In genomic region chr5:175444060-175444904, GRCh38 we compare ENCODE assay signal across 9 cellular contexts. TPM values are rescaled to one million over a fixed set of nuclear protein-coding genes. Genes with fewer than 3 reads are reported as not detected.
DNase-seq lines count a peak whose midpoint lies in the region; ATAC-seq, FAIRE-seq and TF ChIP-seq lines count a peak whose summit lies in the region.
"Had no signal": no experiment of that assay in that cellular context is flagged by ENCODE, and none has a peak within 500 bp of the region (broad histone marks: within the 10 kb centered on the region; RNA-seq: fewer than 3 reads in every experiment).

Gene DRD1, minus strand, starts transcription at chr5:175444182. Its CDS starts 1,083 bp downstream, at chr5:175443099.

- no peaks in the 10 kb centered on the region for H3K79me2 ChIP-seq in K562 (ENCODE audit: control insufficient read depth, insufficient read depth, low read length)

- H3K9me3 ChIP-seq in K562 (replicated peaks; ENCODE audit: control insufficient read depth, insufficient read depth, low read depth, low read length) = no peaks in the 10 kb centered on the region

- TF ChIP-seq RAD21 in K562 (CRISPR knock-in tag; conservative IDR thresholded peaks at IDR 0.05 in 1 of 2, IDR thresholded peaks at IDR 0.05 in 1 of 2) = peak; percentile 66 to 71

- no peak within 1 kb of the TSS for H3K4me2 ChIP-seq in K562 (ENCODE audit: insufficient read depth, low read length)

- peak; percentile 95 for TF ChIP-seq CTCF in C4-2B (conservative IDR thresholded peaks at IDR 0.05)
- TF ChIP-seq CTCF in K562 (IDR thresholded peaks at IDR 0.05 in 2 of 3, conservative IDR thresholded peaks at IDR 0.05 in 1 of 3; ENCODE audit: insufficient read depth in 2 of 3, low read depth in 1 of 3, low read length in 3 of 3) = peak; percentile 59 to 76 (median 60)

- TF ChIP-seq POLR2A in K562 (conservative IDR thresholded peaks at IDR 0.05) = no peak

- FAIRE-seq in K562 (lab: Jason Lieb, UNC) = no peak

- H3K9ac ChIP-seq in K562 (ENCODE audit: insufficient read depth in 1 of 2, low read depth in 2 of 2, low read length in 2 of 2) = no peak within 1 kb of the TSS

- H3K9me1 ChIP-seq in K562 (ENCODE audit: control insufficient read depth, insufficient read depth, low read length) = no peaks in the 10 kb centered on the region

- in situ Hi-C loops in K562 (cut with MboI) = loop anchor here (10.0 kb wide), 1 partner anchor 1429 kb away; no protein-coding TSS in a partner anchor

- H3K4me1 ChIP-seq in K562 (replicated peaks in 1 of 2; ENCODE audit: control insufficient read depth in 2 of 2, insufficient read depth in 2 of 2, low read length in 2 of 2) = peaks cover 0 to 10% of the 10 kb centered on the region in 2 experiments; a peak in 1 of 5 replicates

- TF ChIP-seq EP300 in K562 (IDR thresholded peaks at IDR 0.05; ENCODE audit: low read length) = no peak

- no TSS peak for BruUV-seq in K562 (replicated peaks; lab: Mats Ljungman, UMichigan)

- intact Hi-C loops in K562 (cut with micrococcal nuclease) = loop anchor here (2.0 kb wide), 1 partner anchor 493 kb away; no protein-coding TSS in a partner anchor

- CTCF ChIA-PET in K562 (lab: Yijun Ruan, JAX; ENCODE audit: low intra/inter-chr PET ratio) = interaction anchor here (1.2 kb wide), 1 partner anchor 533 kb away, joined by 7 read pairs; no protein-coding TSS in a partner anchor

- peaks cover 32 to 54% of the 10 kb centered on the region in 2 experiments for H3K27me3 ChIP-seq in K562 (ENCODE audit: control insufficient read depth in 2 of 2, insufficient read depth in 2 of 2, low read length in 2 of 2)

- no peaks in the 10 kb centered on the region; the same call in 1 of the 2 replicates for H4K20me1 ChIP-seq in K562 (replicated peaks; ENCODE audit: control insufficient read depth, insufficient read depth, low read length)

- POLR2A ChIA-PET in K562 (lab: Yijun Ruan, JAX) = interaction anchor here (0.7 kb wide), 1 partner anchor 45 kb away, joined by 3 read pairs; no protein-coding TSS in a partner anchor

- ATAC-seq in GM21825 (IDR thresholded peaks at IDR 0.05; ENCODE audit: unreplicated experiment) = peak; percentile 49
- peak; percentile 94 for ATAC-seq in K562
- no peak for ATAC-seq in GM18517 (IDR thresholded peaks at IDR 0.05; ENCODE audit: unreplicated experiment)
- no peak for ATAC-seq in GM21447 (IDR thresholded peaks at IDR 0.05; ENCODE audit: unreplicated experiment)

- no peak within 1 kb of the TSS for H2AFZ ChIP-seq in K562 (ENCODE audit: low read depth, low read length)

- 3% methylated on average over 59 of the region's 91 CpGs for WGBS in K562 (ENCODE audit: insufficient coverage, low coverage, missing lambda C conversion rate)

- no peaks in the 10 kb centered on the region for H3K36me3 ChIP-seq in K562 (ENCODE audit: control insufficient read depth, insufficient read depth, low read length)

- H3K4me3 ChIP-seq in K562 = no peak within 1 kb of the TSS

- peak; percentile 32 for DNase-seq in T-helper 9 cell
- DNase-seq in K562 (ENCODE audit: extremely low read depth in 1 of 4, low spot score in 3 of 4) = peak; percentile 31 to 62 (median 60)
- peak; percentile 25 for DNase-seq in iris pigment epithelial cell (ENCODE audit: low read depth)
- DNase-seq in stimulated activated CD4-positive, alpha-beta T cell treated with anti-CD3 and anti-CD28 coated beads, Interleukin-2, amount 100 ng/mL, for 48 hours = peak; percentile 62 to 69

- H3K27ac ChIP-seq in C4-2B (no peak within 1 kb of the TSS), K562 (ENCODE audit: extremely low read depth, low read depth, low read length) (no peak within 1 kb of the TSS)

TF ChIP-seq in K562, 482 proteins besides CTCF, POLR2A, EP300 and RAD21:
- TF ChIP-seq ELK1 (CRISPR knock-in tag; IDR thresholded peaks at IDR 0.05) (no peak), CTCFL (IDR thresholded peaks at IDR 0.05; ENCODE audit: borderline replicate concordance, insufficient read depth, low read depth, low read length, poor library complexity, severe bottlenecking) (peak; percentile 14), SMC3 (conservative IDR thresholded peaks at IDR 0.05; ENCODE audit: insufficient read depth, low read depth, low read length) (peak; percentile 67), TOE1 (IDR thresholded peaks at IDR 0.05; ENCODE audit: borderline replicate concordance) (no peak), TOE1 (CRISPR knock-in tag; IDR thresholded peaks at IDR 0.05; ENCODE audit: borderline replicate concordance, low read depth) (no peak), HDAC6 (IDR thresholded peaks at IDR 0.05; ENCODE audit: low read depth, low read length) (0 out of 2 replicates have a peak, but pooled peaks have one; percentile 26), GTF2A2 (tag; IDR thresholded peaks at IDR 0.05) (no peak), GABPA (tag; conservative IDR thresholded peaks at IDR 0.05; ENCODE audit: low read depth) (no peak), HNRNPL (IDR thresholded peaks at IDR 0.05; ENCODE audit: low read depth, low read length) (peak; percentile 88; the same call in 1 of the 2 replicates)

RNA-seq across cellular contexts. Expression of gene DRD1, which starts in this region (rescaled TPM):
- not detected in 2 replicates for total RNA-seq in K562 (2011; cell fraction: chromatin; rRNA removed; ENCODE audit: low replicate concordance)
- total RNA-seq in K562 (2011; cell fraction: nucleolus; rRNA removed) = not detected in 2 replicates
- total RNA-seq in K562 (2011; cell fraction: nucleoplasm; rRNA removed) = not detected in 2 replicates
- total RNA-seq in K562 (2014; rRNA removed) (not detected in 2 replicates), K562 (2014; rRNA removed; fragmentation: Illumina TruSeq; extraction: Trizol) (not detected in 2 replicates), K562 (2015; rRNA removed; fragmentation: Illumina TruSeq; extraction: Trizol) (not detected in 2 replicates), K562 (2021) (not detected in 2 replicates)
- polyA plus RNA-seq in K562 (2011; rRNA removed) (not detected in 2 replicates), K562 (2014; fragmentation: Illumina TruSeq; extraction: Trizol) (not detected in 2 replicates), K562 (2014; fragmentation: Nextera tagmentation; extraction: Ambion mirVana) (not detected), K562 (2014; rRNA removed) (not detected in 2 replicates)
- not detected in 2 replicates for polyA plus RNA-seq in K562 (2011; cell fraction: cytosol; rRNA removed)
- polyA plus RNA-seq in K562 (2011; cell fraction: nucleus; rRNA removed) = not detected in 2 replicates
- not detected in 2 replicates for polyA plus RNA-seq in K562 (2012)
- polyA minus RNA-seq in K562 (2011; rRNA and poly(A)+ RNA removed) = not detected in 2 replicates
- polyA minus RNA-seq in K562 (2011; cell fraction: cytosol; rRNA and poly(A)+ RNA removed) = not detected in 2 replicates
- polyA minus RNA-seq in K562 (2011; cell fraction: nucleus; rRNA and poly(A)+ RNA removed) = not detected in 2 replicates
- total RNA-seq: HT1080 had no signal

Comparison
In these comparisons a context has a peak if more than half of its experiments do, and no peak if none do; other contexts are left out.
1. Peak in DNase-seq and ATAC-seq in K562; RNA of the gene not detected or under 1 TPM.